In genomic region chr16:75727221-75727620, GRCh38 we compare ENCODE assay signal across 1 cellular context.
TF ChIP-seq lines count a peak whose summit lies in the region.

No MANE protein-coding gene starts in this region.

TF ChIP-seq in HepG2, 621 proteins besides CTCF, POLR2A, EP300 and RAD21 (continued from another document):
- TF ChIP-seq ZBTB39 (CRISPR knock-in tag; IDR thresholded peaks at IDR 0.05) = no peak
- peak in 1 of 2 experiments; percentile 23; a peak in 1 of 4 replicates for TF ChIP-seq NR2F1 (CRISPR knock-in tag; IDR thresholded peaks at IDR 0.05)
- no peak for TF ChIP-seq HDAC1 (CRISPR knock-in tag; IDR thresholded peaks at IDR 0.05)
- TF ChIP-seq GATAD2A (CRISPR knock-in tag; IDR thresholded peaks at IDR 0.05) = peak; percentile 63
- 0 out of 2 replicates have a peak, but pooled peaks have one; percentile 42 for TF ChIP-seq HMG20B (CRISPR knock-in tag; conservative IDR thresholded peaks at IDR 0.05)
- TF ChIP-seq BCL6 (CRISPR knock-in tag; IDR thresholded peaks at IDR 0.05) = 0 out of 2 replicates have a peak, but pooled peaks have one; percentile 24
- TF ChIP-seq NPAS2 (CRISPR knock-in tag; IDR thresholded peaks at IDR 0.05; ENCODE audit: borderline replicate concordance) = no peak
- TF ChIP-seq DRAP1 (CRISPR knock-in tag; IDR thresholded peaks at IDR 0.05) = 0 out of 2 replicates have a peak, but pooled peaks have one; percentile 16
- no peak for TF ChIP-seq ZFP37 (CRISPR knock-in tag; IDR thresholded peaks at IDR 0.05; ENCODE audit: borderline replicate concordance)
- no peak for TF ChIP-seq NFRKB (IDR thresholded peaks at IDR 0.05)
- 0 out of 2 replicates have a peak, but pooled peaks have one; percentile 36 for TF ChIP-seq SAP130 (CRISPR knock-in tag; IDR thresholded peaks at IDR 0.05; ENCODE audit: low read depth)
- TF ChIP-seq POLR2AphosphoS2 (IDR thresholded peaks at IDR 0.05; ENCODE audit: low read depth, low read length) = no peak
- peak; percentile 10; the same call in 1 of the 2 replicates for TF ChIP-seq CEBPB (IDR thresholded peaks at IDR 0.05; ENCODE audit: borderline replicate concordance, low read depth, low read length)
- TF ChIP-seq SALL1 (CRISPR knock-in tag; IDR thresholded peaks at IDR 0.05) = peak; percentile 59; the same call in 1 of the 2 replicates
- TF ChIP-seq FOSL2 (CRISPR knock-in tag; IDR thresholded peaks at IDR 0.05) = peak; percentile 87
- TF ChIP-seq ELF3 (CRISPR knock-in tag; IDR thresholded peaks at IDR 0.05) = 0 out of 2 replicates have a peak, but pooled peaks have one; percentile 23
- no peak for TF ChIP-seq SOX13 (IDR thresholded peaks at IDR 0.05)
- TF ChIP-seq SOX13 (CRISPR knock-in tag; conservative IDR thresholded peaks at IDR 0.05 in 1 of 2, IDR thresholded peaks at IDR 0.05 in 1 of 2) = peak in 1 of 2 experiments; percentile 46; a peak in 1 of 4 replicates
- TF ChIP-seq ZNF207 (IDR thresholded peaks at IDR 0.05; ENCODE audit: borderline replicate concordance) = no peak
- no peak for TF ChIP-seq GABPA (IDR thresholded peaks at IDR 0.05; ENCODE audit: low read depth, low read length)
- TF ChIP-seq GABPA (CRISPR knock-in tag; IDR thresholded peaks at IDR 0.05; ENCODE audit: low read depth) = peak; percentile 33; the same call in 1 of the 2 replicates
- no peak for TF ChIP-seq CREB1 (IDR thresholded peaks at IDR 0.05)
- no peak for TF ChIP-seq CREB1 (CRISPR knock-in tag; IDR thresholded peaks at IDR 0.05)
- no peak for TF ChIP-seq TOPORS (CRISPR knock-in tag; IDR thresholded peaks at IDR 0.05)
- TF ChIP-seq HOMEZ (CRISPR knock-in tag; IDR thresholded peaks at IDR 0.05; ENCODE audit: low read depth) = 0 out of 2 replicates have a peak, but pooled peaks have one; percentile 58
- no peak for TF ChIP-seq ZNF253 (CRISPR knock-in tag; IDR thresholded peaks at IDR 0.05; ENCODE audit: borderline replicate concordance)
- 0 out of 2 replicates have a peak, but pooled peaks have one; percentile 44 for TF ChIP-seq ATF3 (CRISPR knock-in tag; IDR thresholded peaks at IDR 0.05)
- TF ChIP-seq STAG1 (CRISPR knock-in tag; IDR thresholded peaks at IDR 0.05) = no peak
- peak; percentile 36; the same call in 1 of the 2 replicates for TF ChIP-seq SOX5 (CRISPR knock-in tag; IDR thresholded peaks at IDR 0.05; ENCODE audit: borderline replicate concordance)
- TF ChIP-seq SIN3A (IDR thresholded peaks at IDR 0.05; ENCODE audit: borderline replicate concordance, low read depth, low read length) = no peak
- TF ChIP-seq PAXIP1 (CRISPR knock-in tag; conservative IDR thresholded peaks at IDR 0.05) = peak; percentile 62
- TF ChIP-seq ZNF281 (CRISPR knock-in tag; IDR thresholded peaks at IDR 0.05; ENCODE audit: borderline replicate concordance) = peak; percentile 87
- TF ChIP-seq FOSL1 (CRISPR knock-in tag; IDR thresholded peaks at IDR 0.05; ENCODE audit: borderline replicate concordance) = peak; percentile 49; the same call in 1 of the 2 replicates
- peak; percentile 77 for TF ChIP-seq GFI1 (CRISPR knock-in tag; IDR thresholded peaks at IDR 0.05; ENCODE audit: borderline replicate concordance)
- TF ChIP-seq THRA (CRISPR knock-in tag; IDR thresholded peaks at IDR 0.05; ENCODE audit: borderline replicate concordance) = peak; percentile 36; the same call in 1 of the 2 replicates
- no peak for TF ChIP-seq ZHX2 (IDR thresholded peaks at IDR 0.05; ENCODE audit: low read depth)
- TF ChIP-seq ZHX2 (CRISPR knock-in tag; IDR thresholded peaks at IDR 0.05; ENCODE audit: borderline replicate concordance) = no peak
- no peak for TF ChIP-seq ZNF776 (CRISPR knock-in tag; IDR thresholded peaks at IDR 0.05)
- peak; percentile 80 for TF ChIP-seq ZNF644 (CRISPR knock-in tag; IDR thresholded peaks at IDR 0.05; ENCODE audit: low read depth)
